1 cellular context compared by ENCODE assay signal in the genomic region with DNA sequence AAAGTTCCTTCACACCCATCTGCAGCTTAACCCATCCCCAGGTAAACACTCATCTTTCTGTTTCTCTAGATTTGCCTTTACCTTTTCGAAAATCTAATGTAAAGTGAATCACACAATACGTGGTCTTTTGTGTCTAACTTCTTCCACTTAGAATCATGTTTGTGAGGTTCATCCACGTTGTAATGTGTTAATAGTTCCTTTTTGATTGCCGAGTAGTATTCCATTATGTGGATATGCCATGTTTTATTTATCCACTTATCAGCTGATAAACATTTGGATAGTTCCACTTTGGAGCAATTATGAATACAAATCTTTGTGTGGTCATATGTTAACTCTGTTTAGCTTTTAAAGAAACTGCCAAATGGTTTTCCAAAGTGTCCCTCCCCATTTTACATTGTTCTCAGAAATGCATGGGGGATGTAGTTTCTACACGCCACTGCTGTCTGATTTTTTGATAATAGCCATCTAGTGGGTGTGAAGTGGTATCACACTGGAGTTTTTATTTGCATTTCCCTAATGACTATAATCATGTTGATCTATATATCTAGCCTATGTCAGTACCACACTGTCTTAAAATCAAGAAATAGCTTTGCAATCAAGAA.
A peak's percentile ranks its signal among the peaks of the same experiment; 100 is the strongest.
TF ChIP-seq lines count a peak whose summit lies in the region.

No MANE protein-coding gene starts in this region.

TF ChIP-seq in H1, 55 proteins besides CTCF, POLR2A, EP300 and RAD21:
- TF ChIP-seq EGR1 (IDR thresholded peaks at IDR 0.05; ENCODE audit: borderline replicate concordance, low read depth, low read length) (no peak), KDM1A (IDR thresholded peaks at IDR 0.05; ENCODE audit: borderline replicate concordance, low read length) (peak; percentile 34; the same call in 1 of the 2 replicates)
